12 cellular contexts compared by ENCODE assay signal in genomic region chr11:83008581-83008923, GRCh38.
DNase-seq lines count a peak whose midpoint lies in the region; ATAC-seq, FAIRE-seq and TF ChIP-seq lines count a peak whose summit lies in the region.
"Had no signal": no experiment of that assay in that cellular context is flagged by ENCODE, and none has a peak within 500 bp of the region (broad histone marks: within the 10 kb centered on the region; RNA-seq: fewer than 3 reads in every experiment).

No MANE protein-coding gene starts in this region.

- intact Hi-C loops in OCI-LY7 (cut with micrococcal nuclease; ENCODE audit: unreplicated experiment) (loop anchor here (5.0 kb wide), 1 partner anchor 54 kb away; no protein-coding TSS in a partner anchor), endothelial cell of umbilical vein (cut with micrococcal nuclease) (loop anchor here (1.0 kb wide), 2 partner anchors 28 to 63 kb away; partner anchors contain the start of gene RAB30)

- no peak overlapping the region for H3K27ac Mint-ChIP-seq in activated naive CD4-positive, alpha-beta T cell treated with anti-CD3 and anti-CD28 coated beads, Interleukin-2, amount 10 ng/mL, durations not matched to agents 7 days and 5 days

- no peaks in the 10 kb centered on the region for H3K9me2 ChIP-seq in OCI-LY7 (ENCODE audit: insufficient read depth, low read length)

- H3K4me1 Mint-ChIP-seq in activated naive CD4-positive, alpha-beta T cell treated with anti-CD3 and anti-CD28 coated beads, Interleukin-2, amount 10 ng/mL, durations not matched to agents 7 days and 5 days: peaks cover 40% of the 10 kb centered on the region

- FAIRE-seq in endothelial cell of umbilical vein (lab: Jason Lieb, UNC): no peak

- POLR2A ChIA-PET in OCI-LY7 (lab: Charles Lee) (interaction anchor here (0.7 to 3.9 kb wide), 8 partner anchors 8 to 78 kb away, joined by 3 to 23 read pairs (median 9); no protein-coding TSS in a partner anchor), endothelial cell of umbilical vein (lab: Charles Lee) (no interaction called here)

- no peaks in the 10 kb centered on the region for H3K9me3 ChIP-seq in OCI-LY7 (ENCODE audit: low read length)
- H3K9me3 ChIP-seq in endothelial cell of umbilical vein (replicated peaks; ENCODE audit: control insufficient read depth, insufficient read depth, low read length): no peaks in the 10 kb centered on the region
- H3K9me3 ChIP-seq: suprapubic skin had no signal

- H3K9me3 Mint-ChIP-seq in activated naive CD4-positive, alpha-beta T cell treated with anti-CD3 and anti-CD28 coated beads, Interleukin-2, amount 10 ng/mL, durations not matched to agents 7 days and 5 days: no peaks in the 10 kb centered on the region
- H3K9me3 Mint-ChIP-seq: T-cell had no signal

- no peak overlapping the region for H3K4me3 Mint-ChIP-seq in activated naive CD4-positive, alpha-beta T cell treated with anti-CD3 and anti-CD28 coated beads, Interleukin-2, amount 10 ng/mL, durations not matched to agents 7 days and 5 days

- no peak overlapping the region for H3K27ac ChIP-seq in OCI-LY7 (ENCODE audit: low read depth, low read length, poor library complexity, severe bottlenecking)
- peak overlapping the region; percentile 68 for H3K27ac ChIP-seq in endothelial cell of umbilical vein (ENCODE audit: insufficient read depth, low read depth, low read length)
- H3K27ac ChIP-seq: suprapubic skin had no signal

- peaks cover 17% of the 10 kb centered on the region; the same call in 1 of the 2 replicates for H4K20me1 ChIP-seq in OCI-LY7 (ENCODE audit: insufficient read depth, low read length)
- H4K20me1 ChIP-seq in endothelial cell of umbilical vein (replicated peaks; ENCODE audit: control insufficient read depth, extremely low read depth, insufficient read depth, low read length): no peaks in the 10 kb centered on the region

- BruUV-seq in OCI-LY7 (replicated peaks; lab: Mats Ljungman, UMichigan) (no TSS peak), endothelial cell of umbilical vein (replicated peaks; lab: Mats Ljungman, UMichigan) (no TSS peak)

- H3K4me2 ChIP-seq in OCI-LY7 (ENCODE audit: low read length) (peak overlapping the region; percentile 43), endothelial cell of umbilical vein (ENCODE audit: insufficient read depth, low read length) (peak overlapping the region; percentile 2)

- peaks cover 49% of the 10 kb centered on the region for H3K4me1 ChIP-seq in OCI-LY7 (ENCODE audit: insufficient read depth, low read length, poor library complexity, severe bottlenecking)
- peaks cover 44% of the 10 kb centered on the region for H3K4me1 ChIP-seq in endothelial cell of umbilical vein (ENCODE audit: control insufficient read depth, extremely low read depth, insufficient read depth, low read length)

- CTCF ChIA-PET in OCI-LY7 (lab: Charles Lee; ENCODE audit: unreplicated experiment): interaction anchor here (1.6 kb wide), 1 partner anchor 10 kb away, joined by 5 read pairs; no protein-coding TSS in a partner anchor
- CTCF ChIA-PET in endothelial cell of umbilical vein (lab: Charles Lee): interaction anchor here (0.8 to 2.7 kb wide), 5 partner anchors 11 to 85 kb away, joined by 3 to 8 read pairs (median 4); no protein-coding TSS in a partner anchor
- CTCF ChIA-PET in activated naive CD4-positive, alpha-beta T cell treated with anti-CD3 and anti-CD28 coated beads, Interleukin-2, amount 10 ng/mL, durations not matched to agents 7 days and 5 days (lab: Charles Lee): no interaction called here

- no peak overlapping the region for H3K9ac ChIP-seq in endothelial cell of umbilical vein (replicated peaks; ENCODE audit: extremely low read depth, insufficient read depth, low read length)

- dilution Hi-C loops in endothelial cell of umbilical vein (cut with MboI; ENCODE audit: extremely low pct_ligation_motif_present, low sequenced_read_pairs): no loop called here

- H3K27me3 ChIP-seq in endothelial cell of umbilical vein (ENCODE audit: control insufficient read depth in 2 of 2, insufficient read depth in 2 of 2, low read length in 2 of 2): no peaks in the 10 kb centered on the region
- H3K27me3 ChIP-seq: suprapubic skin had no signal

- no peaks in the 10 kb centered on the region for H3K9me1 ChIP-seq in endothelial cell of umbilical vein (replicated peaks; ENCODE audit: control insufficient read depth, extremely low read depth, insufficient read depth, low read length)

- TF ChIP-seq POLR2A in endothelial cell of umbilical vein (IDR thresholded peaks at IDR 0.05; ENCODE audit: low read depth, low read length): no peak

- H2AFZ ChIP-seq in OCI-LY7 (ENCODE audit: low read length) (no peak overlapping the region), endothelial cell of umbilical vein (ENCODE audit: low read depth, low read length) (no peak overlapping the region)

- H3K27me3 Mint-ChIP-seq in activated naive CD4-positive, alpha-beta T cell treated with anti-CD3 and anti-CD28 coated beads, Interleukin-2, amount 10 ng/mL, durations not matched to agents 7 days and 5 days: no peaks in the 10 kb centered on the region
- H3K27me3 Mint-ChIP-seq: T-cell had no signal

- DNase-seq in Daoy (ENCODE audit: low read depth) (peak; percentile 59), OCI-LY7 (ENCODE audit: low spot score) (no peak), endothelial cell of umbilical vein (ENCODE audit: low read depth, low spot score) (no peak), non-pigmented ciliary epithelial cell (ENCODE audit: low read depth) (peak; percentile 52), HK-2 (ENCODE audit: unreplicated experiment) (no peak)
- DNase-seq in activated naive CD4-positive, alpha-beta T cell treated with anti-CD3 and anti-CD28 coated beads, Interleukin-2, amount 10 ng/mL, durations not matched to agents 7 days and 5 days: no peak
- no peak for DNase-seq in activated CD4-positive, CD25-positive, alpha-beta regulatory T cell treated with anti-CD3 and anti-CD28 coated beads, Interleukin-2, amount 50 U/mL, for 72 hours
- DNase-seq: NCI-H526 treated with DMSO at 0.1 percent for 48 hours; stimulated activated CD4-positive, alpha-beta T cell treated with anti-CD3 and anti-CD28 coated beads, Interleukin-4, amount 100 ng/mL, for 1 hour had no signal

- H3K36me3 ChIP-seq in OCI-LY7 (ENCODE audit: insufficient read depth, low read length) (peaks cover 54% of the 10 kb centered on the region), endothelial cell of umbilical vein (ENCODE audit: control insufficient read depth in 2 of 2, extremely low read depth in 1 of 2, insufficient read depth in 2 of 2, low read length in 2 of 2) (no peaks in the 10 kb centered on the region)
- H3K36me3 ChIP-seq: suprapubic skin had no signal

- H3K79me2 ChIP-seq in OCI-LY7 (ENCODE audit: insufficient read depth, low read depth, low read length): peaks cover 100% of the 10 kb centered on the region
- H3K79me2 ChIP-seq in endothelial cell of umbilical vein (ENCODE audit: control insufficient read depth, insufficient read depth, low read length): no peaks in the 10 kb centered on the region

- H3K4me3 ChIP-seq in OCI-LY7 (ENCODE audit: low read depth, low read length, poor library complexity, severe bottlenecking) (no peak overlapping the region), endothelial cell of umbilical vein (replicated peaks in 1 of 3; ENCODE audit: insufficient read depth in 1 of 3, low read depth in 1 of 3, low read length in 3 of 3) (no peak overlapping the region)
- H3K4me3 ChIP-seq: suprapubic skin had no signal

- TF ChIP-seq CTCF in OCI-LY7 (conservative IDR thresholded peaks at IDR 0.05; ENCODE audit: low read length) (no peak), endothelial cell of umbilical vein (IDR thresholded peaks at IDR 0.05; ENCODE audit: extremely low read depth in 1 of 2, insufficient read depth in 1 of 2, low read depth in 1 of 2, low read length in 2 of 2) (no peak)

- no peak for ATAC-seq in GM21528 (IDR thresholded peaks at IDR 0.05; ENCODE audit: low FRiP score, unreplicated experiment)

- peaks cover 7% of the 10 kb centered on the region for H3K36me3 Mint-ChIP-seq in activated naive CD4-positive, alpha-beta T cell treated with anti-CD3 and anti-CD28 coated beads, Interleukin-2, amount 10 ng/mL, durations not matched to agents 7 days and 5 days

TF ChIP-seq in endothelial cell of umbilical vein, 7 proteins besides CTCF, POLR2A, EP300 and RAD21:
- TF ChIP-seq MAX (IDR thresholded peaks at IDR 0.05; ENCODE audit: insufficient read depth, insufficient read length): no peak
- no peak for TF ChIP-seq MYC (IDR thresholded peaks at IDR 0.05; ENCODE audit: low read depth, low read length)
- TF ChIP-seq EZH2 (IDR thresholded peaks at IDR 0.05; ENCODE audit: borderline replicate concordance, low read depth, low read length, severe bottlenecking): no peak
- TF ChIP-seq FOS (IDR thresholded peaks at IDR 0.05; ENCODE audit: borderline replicate concordance, insufficient read depth, low read length): no peak
- TF ChIP-seq GATA2 (IDR thresholded peaks at IDR 0.05; ENCODE audit: insufficient read depth, insufficient read length, low read depth, low read length): no peak
- TF ChIP-seq POLR2AphosphoS5 (IDR thresholded peaks at IDR 0.05; ENCODE audit: insufficient read depth, low read depth, low read length): no peak
- TF ChIP-seq JUN (IDR thresholded peaks at IDR 0.05; ENCODE audit: borderline replicate concordance, insufficient read depth, insufficient read length, low read depth): no peak

Comparison
In these comparisons a context has a peak if more than half of its experiments do, and no peak if none do; other contexts are left out.
1. DNase-seq: peak in Daoy (single experiment) and non-pigmented ciliary epithelial cell (single experiment); none in OCI-LY7 (single experiment), endothelial cell of umbilical vein (single experiment), activated naive CD4-positive, alpha-beta T cell treated with anti-CD3 and anti-CD28 coated beads, Interleukin-2, amount 10 ng/mL, durations not matched to agents 7 days and 5 days (single experiment), activated CD4-positive, CD25-positive, alpha-beta regulatory T cell treated with anti-CD3 and anti-CD28 coated beads, Interleukin-2, amount 50 U/mL, for 72 hours (single experiment) and HK-2 (single experiment).